21 cellular contexts compared by ENCODE assay signal in the genomic region with DNA sequence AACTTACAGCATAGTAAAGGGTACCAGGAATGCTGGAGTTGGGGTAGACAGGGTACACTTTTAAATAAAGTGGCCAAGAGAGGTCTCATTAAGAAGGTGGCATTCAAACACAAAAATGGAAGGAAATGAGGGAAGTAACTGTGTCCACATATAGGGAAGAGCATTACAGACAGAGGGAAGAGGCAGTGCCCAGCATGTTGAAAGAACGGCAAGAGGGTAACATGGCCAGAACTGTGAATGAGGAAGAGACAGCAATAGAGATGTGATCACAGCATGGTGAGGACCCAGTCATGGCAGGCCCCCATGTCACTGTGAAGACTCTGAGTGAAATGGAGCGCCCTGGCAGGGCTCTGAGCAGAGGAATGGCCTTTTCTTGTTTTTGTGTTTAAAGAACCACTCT.
"Had no signal": no experiment of that assay in that cellular context is flagged by ENCODE, and none has a peak within 500 bp of the region (broad histone marks: within the 10 kb centered on the region; RNA-seq: fewer than 3 reads in every experiment).

No MANE protein-coding gene starts in this region.

- H3K4me3 Mint-ChIP-seq: activated T-cell treated with anti-CD3 and anti-CD28 coated beads, Interleukin-2, amount 50 U/mL, for 72 hours; neural crest cell; stimulated activated effector memory CD8-positive, alpha-beta T cell treated with anti-CD3 and anti-CD28 coated beads, Interleukin-12 subunit alpha, Interleukin-12 subunit beta, amount 100 ng/mL, for 72 hours had no signal

- H3K36me3 Mint-ChIP-seq: stimulated activated effector memory CD8-positive, alpha-beta T cell treated with anti-CD3 and anti-CD28 coated beads, Interleukin-12 subunit alpha, Interleukin-12 subunit beta, amount 100 ng/mL, for 72 hours had no signal

- H3K27me3 ChIP-seq: breast epithelium, gastrocnemius medialis, heart left ventricle had no signal

- H3K9me3 ChIP-seq: breast epithelium, gastrocnemius medialis, heart left ventricle, left ventricle myocardium inferior, psoas muscle had no signal

- H3K27ac ChIP-seq: breast epithelium, gastrocnemius medialis, left ventricle myocardium inferior, psoas muscle had no signal

- H3K36me3 ChIP-seq: breast epithelium, gastrocnemius medialis, heart left ventricle, left ventricle myocardium inferior had no signal

- H3K4me3 ChIP-seq: breast epithelium, gastrocnemius medialis, heart left ventricle, left ventricle myocardium inferior, psoas muscle, smooth muscle cell had no signal

- ATAC-seq: activated CD4-positive, CD25-positive, alpha-beta regulatory T cell treated with anti-CD3 and anti-CD28 coated beads, Interleukin-2, amount 50 U/mL, for 24 hours; activated T-cell treated with anti-CD3 and anti-CD28 coated beads, Interleukin-2, amount 50 U/mL, for 72 hours; esophagus mucosa; gastrocnemius medialis; psoas muscle; stimulated activated effector memory CD8-positive, alpha-beta T cell treated with anti-CD3 and anti-CD28 coated beads, Interleukin-12 subunit alpha, Interleukin-12 subunit beta, amount 100 ng/mL, for 72 hours had no signal

- H3K27ac Mint-ChIP-seq: activated T-cell treated with anti-CD3 and anti-CD28 coated beads, Interleukin-2, amount 50 U/mL, for 72 hours; stimulated activated effector memory CD8-positive, alpha-beta T cell treated with anti-CD3 and anti-CD28 coated beads, Interleukin-12 subunit alpha, Interleukin-12 subunit beta, amount 100 ng/mL, for 72 hours had no signal

- DNase-seq: activated CD8-positive, alpha-beta memory T cell treated with anti-CD3 and anti-CD28 coated beads for 24 hours; activated CD8-positive, alpha-beta memory T cell treated with anti-CD3 and anti-CD28 coated beads, Interleukin-2, amount 50 U/mL, for 48 hours; activated effector memory CD4-positive, alpha-beta T cell treated with anti-CD3 and anti-CD28 coated beads, Interleukin-2, amount 50 U/mL, for 16 hours; activated naive CD4-positive, alpha-beta T cell treated with anti-CD3 and anti-CD28 coated beads, Interleukin-2, amount 50 U/mL, for 16 hours; activated T-cell treated with anti-CD3 and anti-CD28 coated beads, Interleukin-2, amount 50 U/mL, for 72 hours; aorta; cortex of kidney; effector CD4-positive, alpha-beta T cell; gastrocnemius medialis; heart left ventricle; left ventricle myocardium inferior; midbrain; psoas muscle; right cardiac atrium; stimulated activated CD4-positive, alpha-beta T cell treated with anti-CD3 and anti-CD28 coated beads, Interleukin-4, amount 100 ng/mL, for 24 hours had no signal

- H3K9me3 Mint-ChIP-seq: activated T-cell treated with anti-CD3 and anti-CD28 coated beads, Interleukin-2, amount 50 U/mL, for 72 hours; neural crest cell; stimulated activated effector memory CD8-positive, alpha-beta T cell treated with anti-CD3 and anti-CD28 coated beads, Interleukin-12 subunit alpha, Interleukin-12 subunit beta, amount 100 ng/mL, for 72 hours had no signal
